ENCODE assay signal across 3 cellular contexts in genomic region chr4:8039290-8039689, GRCh38.
TF ChIP-seq lines count a peak whose summit lies in the region.

No MANE protein-coding gene starts in this region.

TF ChIP-seq in SK-N-SH, 30 proteins besides CTCF, POLR2A, EP300 and RAD21 (continued from another document and continues in another):
- no peak for TF ChIP-seq MAX (IDR thresholded peaks at IDR 0.05; ENCODE audit: low read depth)
- TF ChIP-seq FOXJ3 (CRISPR knock-in tag; IDR thresholded peaks at IDR 0.05): no peak
- no peak for TF ChIP-seq ZBTB33 (IDR thresholded peaks at IDR 0.05; ENCODE audit: borderline replicate concordance, low read depth)
- no peak for TF ChIP-seq USF2 (IDR thresholded peaks at IDR 0.05; ENCODE audit: borderline replicate concordance, low read depth, low read length)
- TF ChIP-seq RXRA (IDR thresholded peaks at IDR 0.05; ENCODE audit: borderline replicate concordance, low read depth): no peak
- TF ChIP-seq TAF1 (IDR thresholded peaks at IDR 0.05; ENCODE audit: borderline replicate concordance, low read depth, low read length): no peak
- TF ChIP-seq REST (IDR thresholded peaks at IDR 0.05; ENCODE audit: low read depth, low read length): no peak
- no peak for TF ChIP-seq NRF1 (IDR thresholded peaks at IDR 0.05; ENCODE audit: low read depth, low read length)
- TF ChIP-seq NFIC (IDR thresholded peaks at IDR 0.05; ENCODE audit: borderline replicate concordance): no peak
- no peak for TF ChIP-seq TEAD4 (IDR thresholded peaks at IDR 0.05; ENCODE audit: borderline replicate concordance, insufficient read depth)
- TF ChIP-seq GATA2 (CRISPR knock-in tag; IDR thresholded peaks at IDR 0.05): no peak
- TF ChIP-seq RCOR1 (IDR thresholded peaks at IDR 0.05; ENCODE audit: low read length): no peak
- no peak for TF ChIP-seq TCF12 (IDR thresholded peaks at IDR 0.05)

TF ChIP-seq in SK-N-SH treated with all-trans-retinoic acid at 6 μM for 48 hours, 23 proteins besides CTCF, POLR2A, EP300 and RAD21 (continued from another document):
- no peak for TF ChIP-seq TSHZ2 (CRISPR knock-in tag; IDR thresholded peaks at IDR 0.05)
- no peak for TF ChIP-seq ZFP3 (CRISPR knock-in tag; IDR thresholded peaks at IDR 0.05)
- TF ChIP-seq TOX (CRISPR knock-in tag; IDR thresholded peaks at IDR 0.05; ENCODE audit: borderline replicate concordance): no peak
- no peak for TF ChIP-seq ARNTL (CRISPR knock-in tag; IDR thresholded peaks at IDR 0.05; ENCODE audit: borderline replicate concordance, low read depth)
- TF ChIP-seq BACH2 (CRISPR knock-in tag; IDR thresholded peaks at IDR 0.05; ENCODE audit: borderline replicate concordance): no peak
- TF ChIP-seq PPARA (CRISPR knock-in tag; IDR thresholded peaks at IDR 0.05; ENCODE audit: borderline replicate concordance): no peak
- TF ChIP-seq OSR1 (CRISPR knock-in tag; IDR thresholded peaks at IDR 0.05): no peak
- TF ChIP-seq GLIS3 (CRISPR knock-in tag; IDR thresholded peaks at IDR 0.05): no peak
- TF ChIP-seq ZC3H10 (CRISPR knock-in tag; IDR thresholded peaks at IDR 0.05): no peak
- TF ChIP-seq POU6F1 (CRISPR knock-in tag; IDR thresholded peaks at IDR 0.05; ENCODE audit: borderline replicate concordance, low read depth): no peak
- no peak for TF ChIP-seq RARB (CRISPR knock-in tag; IDR thresholded peaks at IDR 0.05)
- no peak for TF ChIP-seq CSDC2 (CRISPR knock-in tag; IDR thresholded peaks at IDR 0.05)
- TF ChIP-seq ZNF70 (CRISPR knock-in tag; IDR thresholded peaks at IDR 0.05): no peak
- TF ChIP-seq ZFP30 (CRISPR knock-in tag; IDR thresholded peaks at IDR 0.05): no peak
- no peak for TF ChIP-seq PATZ1 (CRISPR knock-in tag; IDR thresholded peaks at IDR 0.05; ENCODE audit: borderline replicate concordance)
- no peak for TF ChIP-seq TCF4 (CRISPR knock-in tag; IDR thresholded peaks at IDR 0.05; ENCODE audit: borderline replicate concordance)
- TF ChIP-seq ZNF565 (CRISPR knock-in tag; conservative IDR thresholded peaks at IDR 0.05; ENCODE audit: low read depth): no peak
TF ChIP-seq in SK-N-SH treated with all-trans-retinoic acid at 6 μM for 48 hours: peak in this region for 0.

TF ChIP-seq in K562, 482 proteins besides CTCF, POLR2A, EP300 and RAD21 (continued from another document):
- no peak for TF ChIP-seq RERE (CRISPR knock-in tag; IDR thresholded peaks at IDR 0.05; ENCODE audit: borderline replicate concordance)
TF ChIP-seq in K562: peak in this region for 2.
